23 cellular contexts compared by ENCODE assay signal in genomic region chr18:12654971-12655370, GRCh38. TPM values are rescaled to one million over a fixed set of nuclear protein-coding genes. Genes with fewer than 3 reads are reported as not detected.
DNase-seq lines count a peak whose midpoint lies in the region; ATAC-seq and TF ChIP-seq lines count a peak whose summit lies in the region.
"Had no signal": no experiment of that assay in that cellular context is flagged by ENCODE, and none has a peak within 500 bp of the region (broad histone marks: within the 10 kb centered on the region; RNA-seq: fewer than 3 reads in every experiment).

No MANE protein-coding gene starts in this region.

- H3K4me1 ChIP-seq in HAP-1, result peaks cover 47% of the 10 kb centered on the region
- peaks cover 0 to 46% (median 18%) of the 10 kb centered on the region in 6 donors for H3K4me1 ChIP-seq in spleen
- H3K4me1 ChIP-seq: uterus had no signal

- no peak overlapping the region for H3K27ac ChIP-seq in spleen
- H3K27ac ChIP-seq: uterus had no signal

- ATAC-seq in WTC11, result no peak
- ATAC-seq: activated CD8-positive, alpha-beta T cell treated with anti-CD3 and anti-CD28 coated beads, Interleukin-2, amount 10 ng/mL, durations not matched to agents 7 days and 5 days; activated naive CD4-positive, alpha-beta T cell treated with anti-CD3 and anti-CD28 coated beads, Interleukin-2, amount 50 U/mL, for 72 hours; GM23338; heart left ventricle; left lobe of liver; right cardiac atrium had no signal

- no peak for DNase-seq in activated naive CD4-positive, alpha-beta T cell treated with anti-CD3 and anti-CD28 coated beads, Interleukin-2, amount 50 U/mL, for 16 hours
- no peak for DNase-seq in WTC11 (ENCODE audit: low spot score)
- DNase-seq in mesothelial cell of epicardium (ENCODE audit: low spot score in 2 of 2, unreplicated experiment in 2 of 2), result no peak
- no peak for DNase-seq in HAP-1 (ENCODE audit: low spot score in 2 of 2)
- DNase-seq in DMS79 (lab: John Stamatoyannopoulos, UW), result no peak
- no peak for DNase-seq in COLO829 (ENCODE audit: low spot score)
- DNase-seq in spleen, result no peak
- DNase-seq: activated CD8-positive, alpha-beta T cell treated with anti-CD3 and anti-CD28 coated beads, Interleukin-2, amount 10 ng/mL, durations not matched to agents 7 days and 5 days; activated T-cell treated with anti-CD3 and anti-CD28 coated beads, Interleukin-2, amount 50 U/mL, for 1 hour; C1 segment of cervical spinal cord; heart left ventricle; midbrain; NCI-H1694; NCI-H748 treated with DMSO at 0.1 percent for 48 hours; nucleus accumbens; right cardiac atrium; SHP77 treated with DMSO at 0.1 percent for 48 hours; stimulated activated CD4-positive, alpha-beta T cell treated with anti-CD3 and anti-CD28 coated beads, Interleukin-15, amount 100 ng/mL, for 24 hours; uterus had no signal

- H3K9me3 ChIP-seq in HAP-1 (no peaks in the 10 kb centered on the region), spleen (no peaks in the 10 kb centered on the region)
- H3K9me3 ChIP-seq: heart left ventricle, uterus had no signal

- peak overlapping the region; percentile 73 for H3K4me3 Mint-ChIP-seq in activated naive CD4-positive, alpha-beta T cell treated with anti-CD3 and anti-CD28 coated beads, Interleukin-2, amount 50 U/mL, for 24 hours
- H3K4me3 Mint-ChIP-seq in WTC11, result peak overlapping the region; percentile 8; the same call in 1 of the 2 replicates
- H3K4me3 Mint-ChIP-seq in mesothelial cell of epicardium, result peak overlapping the region; percentile 32
- H3K4me3 Mint-ChIP-seq: activated CD8-positive, alpha-beta T cell treated with anti-CD3 and anti-CD28 coated beads, Interleukin-2, amount 10 ng/mL, durations not matched to agents 7 days and 5 days; GM23338 had no signal

- in situ Hi-C loops in HAP-1 (cut with MboI; ENCODE audit: low sequenced_read_pairs), result no loop called here

- H3K4me3 ChIP-seq in HAP-1 (no peak overlapping the region), spleen (no peak overlapping the region)
- H3K4me3 ChIP-seq: GM23338, heart left ventricle, uterus had no signal

- 76 to 100% (median 89%) methylated on average over 1 of the region's 1 CpG for WGBS in spleen, 5 donors

- intact Hi-C loops in spleen (cut with DNase I; ENCODE audit: low total_unique reads), result no loop called here

- H3K9me3 Mint-ChIP-seq in activated naive CD4-positive, alpha-beta T cell treated with anti-CD3 and anti-CD28 coated beads, Interleukin-2, amount 50 U/mL, for 24 hours, result no peaks in the 10 kb centered on the region
- H3K9me3 Mint-ChIP-seq in WTC11 (no peaks in the 10 kb centered on the region), mesothelial cell of epicardium (no peaks in the 10 kb centered on the region)
- H3K9me3 Mint-ChIP-seq: activated naive CD4-positive, alpha-beta T cell treated with anti-CD3 and anti-CD28 coated beads, Interleukin-2, amount 50 U/mL, for 72 hours; GM23338 had no signal

- H3K27ac Mint-ChIP-seq in activated naive CD4-positive, alpha-beta T cell treated with anti-CD3 and anti-CD28 coated beads, Interleukin-2, amount 50 U/mL, for 24 hours, result no peak overlapping the region
- H3K27ac Mint-ChIP-seq in WTC11 (no peak overlapping the region), mesothelial cell of epicardium (peak overlapping the region; percentile 41)
- H3K27ac Mint-ChIP-seq: activated CD8-positive, alpha-beta T cell treated with anti-CD3 and anti-CD28 coated beads, Interleukin-2, amount 10 ng/mL, durations not matched to agents 7 days and 5 days; activated naive CD4-positive, alpha-beta T cell treated with anti-CD3 and anti-CD28 coated beads, Interleukin-2, amount 50 U/mL, for 72 hours; GM23338 had no signal

- peaks cover 14% of the 10 kb centered on the region for H3K4me1 Mint-ChIP-seq in activated naive CD4-positive, alpha-beta T cell treated with anti-CD3 and anti-CD28 coated beads, Interleukin-2, amount 50 U/mL, for 24 hours
- H3K4me1 Mint-ChIP-seq in WTC11 (peaks cover 54% of the 10 kb centered on the region), mesothelial cell of epicardium (peaks cover 39% of the 10 kb centered on the region)

- POLR2A ChIA-PET in WTC11 (lab: Charles Lee), result no interaction called here

- H3K36me3 Mint-ChIP-seq in activated naive CD4-positive, alpha-beta T cell treated with anti-CD3 and anti-CD28 coated beads, Interleukin-2, amount 50 U/mL, for 24 hours, result peaks cover 3% of the 10 kb centered on the region
- H3K36me3 Mint-ChIP-seq in WTC11 (no peaks in the 10 kb centered on the region), mesothelial cell of epicardium (no peaks in the 10 kb centered on the region)

- CTCF ChIA-PET in WTC11 (lab: Charles Lee), result interaction anchor here (0.7 kb wide), 1 partner anchor 230 kb away, joined by 3 read pairs; no protein-coding TSS in a partner anchor

- peaks cover 18% of the 10 kb centered on the region for H3K27me3 Mint-ChIP-seq in activated naive CD4-positive, alpha-beta T cell treated with anti-CD3 and anti-CD28 coated beads, Interleukin-2, amount 50 U/mL, for 24 hours
- H3K27me3 Mint-ChIP-seq in WTC11 (ENCODE audit: low read depth) (peaks cover 23% of the 10 kb centered on the region), mesothelial cell of epicardium (ENCODE audit: low read depth) (peaks cover 5% of the 10 kb centered on the region)

- H3K27me3 ChIP-seq in HAP-1 (ENCODE audit: low read depth) (no peaks in the 10 kb centered on the region), spleen (replicated peaks in 1 of 7) (peaks cover 0 to 38% (median 0%) of the 10 kb centered on the region in 7 donors)
- H3K27me3 ChIP-seq: heart left ventricle, uterus had no signal

- H3K36me3 ChIP-seq in HAP-1 (replicated peaks), result no peaks in the 10 kb centered on the region
- H3K36me3 ChIP-seq in spleen, result no peaks in the 10 kb centered on the region
- H3K36me3 ChIP-seq: heart left ventricle, uterus had no signal

- TF ChIP-seq POLR2A in spleen (IDR thresholded peaks at IDR 0.05), result no peak

- no peak for TF ChIP-seq CTCF in WTC11 (IDR thresholded peaks at IDR 0.05)
- TF ChIP-seq CTCF in mesothelial cell of epicardium (IDR thresholded peaks at IDR 0.05; ENCODE audit: unreplicated experiment), result no peak
- TF ChIP-seq CTCF in spleen (IDR thresholded peaks at IDR 0.05 in 8 of 11, conservative IDR thresholded peaks at IDR 0.05 in 3 of 11), result no peak

TF ChIP-seq in WTC11, 78 proteins besides CTCF, POLR2A, EP300 and RAD21:
- TF ChIP-seq ZNF121 (CRISPR knock-in tag; IDR thresholded peaks at IDR 0.05), result peak; percentile 46; the same call in 1 of the 2 replicates
- TF ChIP-seq OVOL2 (CRISPR knock-in tag; IDR thresholded peaks at IDR 0.05; ENCODE audit: borderline replicate concordance), result no peak

RNA-seq across cellular contexts. Expression of gene SPIRE1, which starts 2.9 kb away (rescaled TPM):
- 13.5 to 19.3 TPM (median 15.5 TPM) in 3 replicates for total RNA-seq in WTC11 (2021)
- total RNA-seq in mesothelial cell of epicardium, result 24.2 to 27.4 TPM (median 25.1 TPM) in 3 replicates
- 10 to 100 TPM in 6 of 7 donors, 1 to 10 TPM in 1; 9.2 to 19.4 (median 13.7) TPM for total RNA-seq in spleen
- polyA plus RNA-seq in spleen, result 1 to 10 TPM; 1.4 to 2.9 (median 1.6) TPM

RNA-seq across cellular contexts. Expression of gene CEP76, which starts 47.6 kb away (rescaled TPM):
- total RNA-seq in WTC11 (2021) (13.8 to 16.9 TPM (median 14.2 TPM) in 3 replicates), mesothelial cell of epicardium (8.9 to 9.6 TPM (median 9.4 TPM) in 3 replicates), spleen (10 to 100 TPM in 2 of 7 donors, 1 to 10 TPM in 5; 5.1 to 21.2 (median 7.2) TPM)
- 1 to 10 TPM; 1.5 to 3.1 (median 2.3) TPM for polyA plus RNA-seq in spleen

RNA-seq across cellular contexts. Expression of gene PSMG2, which starts 47.9 kb away (rescaled TPM):
- total RNA-seq in WTC11 (2021) (78.8 to 80.8 TPM (median 78.9 TPM) in 3 replicates), mesothelial cell of epicardium (55.3 to 59.0 TPM (median 58.5 TPM) in 3 replicates), spleen (10 to 100 TPM; 50.0 to 89.1 (median 66.0) TPM)
- 10 to 100 TPM; 75.6 to 98.6 (median 86.5) TPM for polyA plus RNA-seq in spleen

Comparison
In these comparisons a context has a peak if more than half of its experiments do, and no peak if none do; other contexts are left out.
1. H3K4me3 Mint-ChIP-seq: peak in every context shown above with its lines; median percentile 73 in activated naive CD4-positive, alpha-beta T cell treated with anti-CD3 and anti-CD28 coated beads, Interleukin-2, amount 50 U/mL, for 24 hours; 32 in mesothelial cell of epicardium; 8 in WTC11.